ENCODE assay signal across 1 cellular context in genomic region chr11:134026655-134027343, GRCh38.
TF ChIP-seq lines count a peak whose summit lies in the region.

No MANE protein-coding gene starts in this region.

TF ChIP-seq in H1, 55 proteins besides CTCF, POLR2A, EP300 and RAD21:
- TF ChIP-seq CREB1 (IDR thresholded peaks at IDR 0.05) (peak; percentile 46; the same call in 1 of the 2 replicates), RFX5 (IDR thresholded peaks at IDR 0.05; ENCODE audit: borderline replicate concordance, low read depth, low read length) (peak; percentile 83), CTBP2 (IDR thresholded peaks at IDR 0.05; ENCODE audit: borderline replicate concordance, insufficient read depth, insufficient read length, low read length) (no peak), SIN3A (conservative IDR thresholded peaks at IDR 0.05 in 1 of 2, IDR thresholded peaks at IDR 0.05 in 1 of 2; ENCODE audit: low read depth in 1 of 2, low read length in 2 of 2) (peak in 1 of 2 experiments; percentile 62; a peak in 1 of 4 replicates)
